In genomic region chr5:105034335-105034734, GRCh38 we compare ENCODE assay signal across 22 cellular contexts.
"Had no signal": no experiment of that assay in that cellular context is flagged by ENCODE, and none has a peak within 500 bp of the region (broad histone marks: within the 10 kb centered on the region; RNA-seq: fewer than 3 reads in every experiment).

No MANE protein-coding gene starts in this region.

- ATAC-seq: activated CD8-positive, alpha-beta T cell treated with anti-CD3 and anti-CD28 coated beads for 36 hours; activated naive CD4-positive, alpha-beta T cell treated with anti-CD3 and anti-CD28 coated beads, Interleukin-2, amount 50 U/mL, for 72 hours; activated T-cell treated with anti-CD3 and anti-CD28 coated beads, Interleukin-2, amount 50 U/mL, for 4 hours; effector memory CD8-positive, alpha-beta T cell; left lung; stimulated activated memory B cell treated with anti-CD40 and anti-IgM and Interleukin-4, amounts not matched to agents 10 μg/mL and 1 μg/mL and 100 μg/mL, for 72 hours; T-helper 17 cell had no signal

- H3K4me1 ChIP-seq: left lung, neural progenitor cell, thyroid gland had no signal

- H3K9me3 ChIP-seq: thyroid gland had no signal

- H3K27me3 Mint-ChIP-seq: activated B cell treated with CpG ODN at 0.5 μM for 24 hours; activated CD8-positive, alpha-beta T cell treated with anti-CD3 and anti-CD28 coated beads for 36 hours; brain; central memory CD8-positive, alpha-beta T cell; dendritic cell treated with granulocyte-macrophage colony-stimulating factor and Interleukin-4, amounts not matched to agents 40 ng/mL and 50 ng/mL, for 4 days; effector memory CD8-positive, alpha-beta T cell; naive B cell; stimulated activated memory B cell treated with anti-CD40 and anti-IgM and Interleukin-4, amounts not matched to agents 10 μg/mL and 1 μg/mL and 100 μg/mL, for 72 hours; T-helper 17 cell had no signal

- H3K4me2 ChIP-seq: neural progenitor cell had no signal

- H3K36me3 ChIP-seq: left lung, neural progenitor cell, thyroid gland had no signal

- H3K36me3 Mint-ChIP-seq: brain; naive B cell; neural progenitor cell; stimulated activated memory B cell treated with anti-CD40 and anti-IgM and Interleukin-4, amounts not matched to agents 10 μg/mL and 1 μg/mL and 100 μg/mL, for 72 hours had no signal

- H3K9ac ChIP-seq: neural progenitor cell had no signal

- H3K4me1 Mint-ChIP-seq: activated B cell treated with CpG ODN at 0.5 μM for 24 hours; central memory CD8-positive, alpha-beta T cell; naive B cell; neural progenitor cell; stimulated activated memory B cell treated with anti-CD40 and anti-IgM and Interleukin-4, amounts not matched to agents 10 μg/mL and 1 μg/mL and 100 μg/mL, for 72 hours; T-helper 17 cell had no signal

- H3K27ac Mint-ChIP-seq: activated B cell treated with CpG ODN at 0.5 μM for 24 hours; activated CD8-positive, alpha-beta T cell treated with anti-CD3 and anti-CD28 coated beads for 36 hours; activated naive CD4-positive, alpha-beta T cell treated with anti-CD3 and anti-CD28 coated beads, Interleukin-2, amount 50 U/mL, for 72 hours; dendritic cell treated with granulocyte-macrophage colony-stimulating factor and Interleukin-4, amounts not matched to agents 40 ng/mL and 50 ng/mL, for 4 days; effector memory CD8-positive, alpha-beta T cell; naive B cell; neural progenitor cell; stimulated activated memory B cell treated with anti-CD40 and anti-IgM and Interleukin-4, amounts not matched to agents 10 μg/mL and 1 μg/mL and 100 μg/mL, for 72 hours; T-helper 17 cell had no signal

- H3K4me3 ChIP-seq: left lung, neural progenitor cell, thyroid gland had no signal

- H3K4me3 Mint-ChIP-seq: activated B cell treated with CpG ODN at 0.5 μM for 24 hours; activated CD8-positive, alpha-beta T cell treated with anti-CD3 and anti-CD28 coated beads for 36 hours; activated T-cell treated with anti-CD3 and anti-CD28 coated beads, Interleukin-2, amount 50 U/mL, for 4 hours; brain; central memory CD8-positive, alpha-beta T cell; dendritic cell treated with granulocyte-macrophage colony-stimulating factor and Interleukin-4, amounts not matched to agents 40 ng/mL and 50 ng/mL, for 4 days; effector memory CD8-positive, alpha-beta T cell; naive B cell; neural progenitor cell; stimulated activated memory B cell treated with anti-CD40 and anti-IgM and Interleukin-4, amounts not matched to agents 10 μg/mL and 1 μg/mL and 100 μg/mL, for 72 hours; T-helper 17 cell had no signal

- H3K27me3 ChIP-seq: left lung, neural progenitor cell, thyroid gland had no signal

- DNase-seq: activated B cell treated with CpG ODN at 0.5 μM for 24 hours; activated CD4-positive, alpha-beta T cell treated with anti-CD3 and anti-CD28 coated beads for 48 hours; activated CD8-positive, alpha-beta T cell treated with anti-CD3 and anti-CD28 coated beads for 36 hours; activated effector memory CD4-positive, alpha-beta T cell treated with Interleukin-2 at 50 U/mL for 16 hours; activated T-cell treated with anti-CD3 and anti-CD28 coated beads, Interleukin-2, amount 50 U/mL, for 4 hours; amygdala; effector memory CD8-positive, alpha-beta T cell; hypothalamus; kidney; left lung; mammary epithelial cell; naive B cell; retina; stimulated activated CD4-positive, alpha-beta T cell treated with anti-CD3 and anti-CD28 coated beads, Interleukin-2, amount 100 ng/mL, for 48 hours; T-helper 17 cell; thyroid gland had no signal

- H3K27ac ChIP-seq: left lung, neural progenitor cell, thyroid gland had no signal

- H2AFZ ChIP-seq: neural progenitor cell had no signal
